11 cellular contexts compared by ENCODE assay signal in the genomic region with DNA sequence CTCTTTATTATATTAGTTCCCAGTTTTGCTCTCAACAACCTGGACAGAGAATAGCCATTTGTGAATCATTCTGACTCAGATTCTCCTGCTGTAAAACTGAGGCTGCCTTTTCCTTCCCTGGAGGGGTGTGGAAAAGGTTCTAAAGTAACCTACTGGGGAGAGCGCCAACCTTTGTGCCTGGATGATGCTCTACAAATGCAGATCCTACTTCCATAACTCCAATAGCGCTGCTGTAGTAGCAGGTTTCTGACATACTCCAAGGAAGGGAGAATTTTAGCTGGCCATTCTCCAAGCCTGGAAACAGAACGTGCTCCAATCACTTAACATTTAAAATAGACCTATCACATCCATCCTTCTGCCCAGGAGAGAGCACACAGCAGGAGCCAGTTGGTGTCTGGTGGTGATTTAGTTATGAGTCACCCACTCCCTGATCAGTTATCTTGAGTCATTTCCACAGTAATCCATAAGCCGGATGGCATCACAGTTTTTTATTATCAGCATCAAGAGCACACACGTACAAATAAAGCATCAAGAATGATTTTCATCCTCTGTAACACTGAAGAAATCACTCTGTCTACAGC. TPM values are rescaled to one million over a fixed set of nuclear protein-coding genes. Genes with fewer than 3 reads are reported as not detected.
A peak's percentile ranks its signal among the peaks of the same experiment; 100 is the strongest.
DNase-seq lines count a peak whose midpoint lies in the region; ATAC-seq, FAIRE-seq and TF ChIP-seq lines count a peak whose summit lies in the region.
"Had no signal": no experiment of that assay in that cellular context is flagged by ENCODE, and none has a peak within 500 bp of the region (broad histone marks: within the 10 kb centered on the region; RNA-seq: fewer than 3 reads in every experiment).

No MANE protein-coding gene starts in this region.

- H3K27ac ChIP-seq in K562 (ENCODE audit: extremely low read depth, low read depth, low read length) (no peak overlapping the region), neural progenitor cell (no peak overlapping the region), kidney (ENCODE audit: low read depth in 2 of 2, low read length in 2 of 2) (no peak overlapping the region)
- H3K27ac ChIP-seq: neutrophil had no signal

- H3K9me3 ChIP-seq in K562 (replicated peaks; ENCODE audit: control insufficient read depth, insufficient read depth, low read depth, low read length) (no peaks in the 10 kb centered on the region), neural progenitor cell (ENCODE audit: low read depth) (no peaks in the 10 kb centered on the region), kidney (ENCODE audit: control insufficient read depth in 1 of 2, low read length in 2 of 2) (no peaks in the 10 kb centered on the region)
- H3K9me3 ChIP-seq: neutrophil had no signal

- POLR2A ChIA-PET in K562 (lab: Yijun Ruan, JAX) = no interaction called here

- no peaks in the 10 kb centered on the region for H3K4me1 ChIP-seq in K562 (replicated peaks in 1 of 2; ENCODE audit: control insufficient read depth in 2 of 2, insufficient read depth in 2 of 2, low read length in 2 of 2)
- peaks cover 7% of the 10 kb centered on the region for H3K4me1 ChIP-seq in neural progenitor cell
- no peaks in the 10 kb centered on the region for H3K4me1 ChIP-seq in kidney (ENCODE audit: control insufficient read depth in 1 of 2, insufficient read depth in 1 of 2, low read depth in 1 of 2, low read length in 2 of 2)

- in situ Hi-C loops in K562 (cut with MboI) = no loop called here

- no peak for TF ChIP-seq POLR2A in K562 (conservative IDR thresholded peaks at IDR 0.05)

- TF ChIP-seq CTCF in K562 (IDR thresholded peaks at IDR 0.05 in 2 of 3, conservative IDR thresholded peaks at IDR 0.05 in 1 of 3; ENCODE audit: insufficient read depth in 2 of 3, low read depth in 1 of 3, low read length in 3 of 3) (no peak), neural progenitor cell (IDR thresholded peaks at IDR 0.05) (no peak), CD14-positive monocyte (IDR thresholded peaks at IDR 0.05) (no peak), kidney (IDR thresholded peaks at IDR 0.05; ENCODE audit: borderline replicate concordance, extremely low read depth, insufficient read depth) (no peak)

- H3K4me1 Mint-ChIP-seq in neural progenitor cell (peaks cover 41% of the 10 kb centered on the region), CD14-positive monocyte (no peaks in the 10 kb centered on the region)

- no peaks in the 10 kb centered on the region for H3K36me3 ChIP-seq in K562 (ENCODE audit: control insufficient read depth, insufficient read depth, low read length)
- no peaks in the 10 kb centered on the region for H3K36me3 ChIP-seq in neural progenitor cell
- H3K36me3 ChIP-seq in kidney (ENCODE audit: control insufficient read depth in 1 of 2, insufficient read depth in 2 of 2, low read length in 2 of 2) = no peaks in the 10 kb centered on the region
- H3K36me3 ChIP-seq: neutrophil had no signal

- H3K4me3 ChIP-seq in K562 (no peak overlapping the region), neural progenitor cell (no peak overlapping the region), kidney (ENCODE audit: low read length in 2 of 2) (no peak overlapping the region)

- H3K27me3 Mint-ChIP-seq in neural progenitor cell (ENCODE audit: insufficient read depth, low read depth) (peaks cover 4% of the 10 kb centered on the region), CD14-positive monocyte (ENCODE audit: low read depth in 3 of 3) (peaks cover 0 to 2% (median 0%) of the 10 kb centered on the region in 3 donors)

- ATAC-seq in K562 (no peak), GM21447 (IDR thresholded peaks at IDR 0.05; ENCODE audit: unreplicated experiment) (no peak)

- H3K4me3 Mint-ChIP-seq in neural progenitor cell (no peak overlapping the region), CD14-positive monocyte (no peak overlapping the region)

- no peak for TF ChIP-seq EP300 in K562 (IDR thresholded peaks at IDR 0.05; ENCODE audit: low read length)

- no peak overlapping the region for H3K4me2 ChIP-seq in K562 (ENCODE audit: insufficient read depth, low read length)
- H3K4me2 ChIP-seq in neural progenitor cell = no peak overlapping the region

- no peaks in the 10 kb centered on the region for H3F3A ChIP-seq in neural progenitor cell (ENCODE audit: low read depth)

- H3K27ac Mint-ChIP-seq in neural progenitor cell (peak overlapping the region; percentile 87), CD14-positive monocyte (no peak overlapping the region)

- no peaks in the 10 kb centered on the region for H3K9me3 Mint-ChIP-seq in neural progenitor cell
- H3K9me3 Mint-ChIP-seq in CD14-positive monocyte = peaks cover 0 to 2% (median 0%) of the 10 kb centered on the region in 7 donors

- no peak for TF ChIP-seq RAD21 in K562 (CRISPR knock-in tag; conservative IDR thresholded peaks at IDR 0.05 in 1 of 2, IDR thresholded peaks at IDR 0.05 in 1 of 2)

- H3K9ac ChIP-seq in K562 (ENCODE audit: insufficient read depth in 1 of 2, low read depth in 2 of 2, low read length in 2 of 2) = no peak overlapping the region
- no peak overlapping the region for H3K9ac ChIP-seq in neural progenitor cell
- no peak overlapping the region for H3K9ac ChIP-seq in kidney (ENCODE audit: low read length in 2 of 2)

- DNase-seq in Daoy (ENCODE audit: low read depth) (peak; percentile 90), M059J (ENCODE audit: low read depth) (peak; percentile 94), K562 (ENCODE audit: extremely low read depth in 1 of 4, low spot score in 3 of 4) (no peak), neural progenitor cell (ENCODE audit: low spot score) (no peak), CD14-positive monocyte (ENCODE audit: low spot score) (no peak), kidney (no peak)
- no peak for DNase-seq in stimulated activated CD4-positive, alpha-beta T cell treated with anti-CD3 and anti-CD28 coated beads, Interleukin-2, amount 100 ng/mL, for 24 hours
- DNase-seq: stimulated activated naive CD4-positive, alpha-beta T cell had no signal

- no peaks in the 10 kb centered on the region for H3K9me1 ChIP-seq in K562 (ENCODE audit: control insufficient read depth, insufficient read depth, low read length)

- H3K79me2 ChIP-seq in K562 (ENCODE audit: control insufficient read depth, insufficient read depth, low read length) (no peaks in the 10 kb centered on the region), neural progenitor cell (ENCODE audit: low read depth) (no peaks in the 10 kb centered on the region)

- WGBS in K562 (ENCODE audit: insufficient coverage, low coverage, missing lambda C conversion rate) = 5% methylated on average over 5 of the region's 5 CpGs

- BruUV-seq in K562 (replicated peaks; lab: Mats Ljungman, UMichigan) = no TSS peak

- CTCF ChIA-PET in K562 (lab: Yijun Ruan, JAX; ENCODE audit: low intra/inter-chr PET ratio) = no interaction called here

- H3K36me3 Mint-ChIP-seq in neural progenitor cell (no peaks in the 10 kb centered on the region), CD14-positive monocyte (no peaks in the 10 kb centered on the region)

- intact Hi-C loops in K562 (cut with micrococcal nuclease) (no loop called here), CD14-positive monocyte (cut with micrococcal nuclease) (loop anchor here in 1 of 2 donors (10.0 kb wide), 1 partner anchor 1227 kb away; no protein-coding TSS in a partner anchor), kidney (cut with DNase I) (no loop called here)

- H2AFZ ChIP-seq in K562 (ENCODE audit: low read depth, low read length) (no peak overlapping the region), neural progenitor cell (replicated peaks) (peak overlapping the region; percentile 44)

- no peak for FAIRE-seq in K562 (lab: Jason Lieb, UNC)
- no peak for FAIRE-seq in kidney (lab: Jason Lieb, UNC)
- FAIRE-seq: frontal cortex had no signal

- H3K27me3 ChIP-seq in K562 (ENCODE audit: control insufficient read depth in 2 of 2, insufficient read depth in 2 of 2, low read length in 2 of 2) (no peaks in the 10 kb centered on the region), neural progenitor cell (no peaks in the 10 kb centered on the region)
- H3K27me3 ChIP-seq: neutrophil had no signal

- no peaks in the 10 kb centered on the region for H4K20me1 ChIP-seq in K562 (replicated peaks; ENCODE audit: control insufficient read depth, insufficient read depth, low read length)
- H4K20me1 ChIP-seq in neural progenitor cell (ENCODE audit: low read depth) = no peaks in the 10 kb centered on the region

TF ChIP-seq in K562, 482 proteins besides CTCF, POLR2A, EP300 and RAD21 (continues in another document):
- TF ChIP-seq ZBTB17 (CRISPR knock-in tag; IDR thresholded peaks at IDR 0.05) = no peak

RNA-seq across cellular contexts. Expression of gene MYH15, which starts 38.3 kb away (rescaled TPM):
- total RNA-seq in Daoy (2014; rRNA removed; shearing (Covaris generic)) = 0.18 and 1.1 TPM in 2 replicates
- 0.05 and 0.44 TPM in 2 replicates for total RNA-seq in M059J (2014; rRNA removed; shearing (Covaris generic))
- 0.14 TPM in 1 of 2 replicates, not detected in the other for total RNA-seq in K562 (2011; cell fraction: chromatin; rRNA removed; ENCODE audit: low replicate concordance)
- not detected in 2 replicates for total RNA-seq in K562 (2011; cell fraction: nucleolus; rRNA removed)
- 0.15 TPM in 1 of 2 replicates, not detected in the other for total RNA-seq in K562 (2011; cell fraction: nucleoplasm; rRNA removed)
- total RNA-seq in K562 (2014; rRNA removed) (0.14 and 0.24 TPM in 2 replicates), K562 (2014; rRNA removed; fragmentation: Illumina TruSeq; extraction: Trizol) (0.22 and 0.25 TPM in 2 replicates), K562 (2015; rRNA removed; fragmentation: Illumina TruSeq; extraction: Trizol) (0.08 and 0.11 TPM in 2 replicates), K562 (2021) (0.07 and 0.29 TPM in 2 replicates), neural progenitor cell (ENCODE audit: low replicate concordance) (0.12 TPM in 1 of 2 replicates, not detected in the other), kidney (0.44 TPM)
- polyA plus RNA-seq in K562 (2011; rRNA removed) (0.03 and 0.04 TPM in 2 replicates), K562 (2014; fragmentation: Illumina TruSeq; extraction: Trizol) (0.12 and 0.17 TPM in 2 replicates), K562 (2014; fragmentation: Nextera tagmentation; extraction: Ambion mirVana) (under 1 TPM; 0.03 to 0.06 TPM), K562 (2014; rRNA removed) (0.08 and 0.19 TPM in 2 replicates), CD14-positive monocyte (not detected), kidney (ENCODE audit: insufficient read depth, low read depth, low replicate concordance) (not detected)
- not detected in 2 replicates for polyA plus RNA-seq in K562 (2011; cell fraction: cytosol; rRNA removed)
- polyA plus RNA-seq in K562 (2011; cell fraction: nucleus; rRNA removed) = 0.03 and 0.06 TPM in 2 replicates
- 0.16 and 10.6 TPM in 2 replicates for polyA plus RNA-seq in K562 (2012)
- polyA minus RNA-seq in K562 (2011; rRNA and poly(A)+ RNA removed) = 0.03 and 0.04 TPM in 2 replicates
- not detected in 2 replicates for polyA minus RNA-seq in K562 (2011; cell fraction: cytosol; rRNA and poly(A)+ RNA removed)
- polyA minus RNA-seq in K562 (2011; cell fraction: nucleus; rRNA and poly(A)+ RNA removed) = under 0.01 and 0.11 TPM in 2 replicates

Comparison
In these comparisons a context has a peak if more than half of its experiments do, and no peak if none do; other contexts are left out.
1. DNase-seq: peak in Daoy (single experiment) and M059J (single experiment); none in K562 (0 of 4), neural progenitor cell (single experiment), CD14-positive monocyte (single experiment), stimulated activated CD4-positive, alpha-beta T cell treated with anti-CD3 and anti-CD28 coated beads, Interleukin-2, amount 100 ng/mL, for 24 hours (0 of 2) and kidney (single experiment).